In genomic region chr6:27495386-27496135, GRCh38 we compare ENCODE assay signal across 2 cellular contexts.
A peak's percentile ranks its signal among the peaks of the same experiment; 100 is the strongest.
TF ChIP-seq lines count a peak whose summit lies in the region.

No MANE protein-coding gene starts in this region.

TF ChIP-seq in HEK293, 187 proteins besides CTCF, POLR2A, EP300 and RAD21 (continued from another document and continues in another):
- TF ChIP-seq ZSCAN4 (tag by site-specific recombination; IDR thresholded peaks at IDR 0.05) (peak; percentile 56), ZFP69B (tag by site-specific recombination; IDR thresholded peaks at IDR 0.05) (peak; percentile 74; the same call in 1 of the 2 replicates), ZNF596 (tag by site-specific recombination; IDR thresholded peaks at IDR 0.05) (peak; percentile 36; the same call in 1 of the 2 replicates), ZNF544 (tag by site-specific recombination; IDR thresholded peaks at IDR 0.05) (no peak), BCL11A (tag by site-specific recombination; IDR thresholded peaks at IDR 0.05; ENCODE audit: low read depth) (peak; percentile 70; the same call in 1 of the 2 replicates), HOXC10 (CRISPR knock-in tag; IDR thresholded peaks at IDR 0.05) (no peak), ZNF169 (tag by site-specific recombination; IDR thresholded peaks at IDR 0.05) (no peak), ZNF426 (tag by site-specific recombination; IDR thresholded peaks at IDR 0.05) (no peak), REPIN1 (tag by site-specific recombination; IDR thresholded peaks at IDR 0.05; ENCODE audit: low read depth) (peak; percentile 58; the same call in 1 of the 2 replicates), KLF16 (tag by site-specific recombination; IDR thresholded peaks at IDR 0.05) (no peak; the same call in 1 of the 2 replicates), ZNF777 (tag by site-specific recombination; IDR thresholded peaks at IDR 0.05; ENCODE audit: borderline replicate concordance) (no peak), PRDM4 (tag by site-specific recombination; IDR thresholded peaks at IDR 0.05) (peak; percentile 28; the same call in 1 of the 2 replicates), ZNF555 (tag by site-specific recombination; conservative IDR thresholded peaks at IDR 0.05) (no peak), ZNF202 (tag by site-specific recombination; IDR thresholded peaks at IDR 0.05; ENCODE audit: borderline replicate concordance) (no peak), ZNF621 (tag by site-specific recombination; IDR thresholded peaks at IDR 0.05) (no peak), ZNF292 (tag by site-specific recombination; IDR thresholded peaks at IDR 0.05; ENCODE audit: borderline replicate concordance, low read depth) (no peak), ZNF174 (tag by site-specific recombination; IDR thresholded peaks at IDR 0.05) (no peak), HIC1 (tag by site-specific recombination; IDR thresholded peaks at IDR 0.05) (peak; percentile 57; the same call in 1 of the 2 replicates), ZNF433 (tag by site-specific recombination; IDR thresholded peaks at IDR 0.05; ENCODE audit: low read depth) (no peak), ZNF221 (tag by site-specific recombination; IDR thresholded peaks at IDR 0.05; ENCODE audit: borderline replicate concordance) (peak; percentile 20; the same call in 1 of the 2 replicates), ZNF791 (tag by site-specific recombination; IDR thresholded peaks at IDR 0.05) (no peak), PRDM6 (tag by site-specific recombination; IDR thresholded peaks at IDR 0.05) (peak; percentile 75), ZFHX2 (tag by site-specific recombination; conservative IDR thresholded peaks at IDR 0.05) (no peak), ZNF571 (tag by site-specific recombination; IDR thresholded peaks at IDR 0.05) (no peak), ZNF423 (tag by site-specific recombination; IDR thresholded peaks at IDR 0.05) (no peak)

TF ChIP-seq in K562, 482 proteins besides CTCF, POLR2A, EP300 and RAD21 (continued from another document and continues in another):
- peak; percentile 95 for TF ChIP-seq MTA3 (IDR thresholded peaks at IDR 0.05; ENCODE audit: borderline replicate concordance)
- no peak for TF ChIP-seq ZC3H8 (IDR thresholded peaks at IDR 0.05)
- peak in 1 of 2 experiments; percentile 78 for TF ChIP-seq NCOA2 (IDR thresholded peaks at IDR 0.05; ENCODE audit: partially characterized antibody in 2 of 2)
- no peak for TF ChIP-seq ZZZ3 (IDR thresholded peaks at IDR 0.05)
- TF ChIP-seq HOXB6 (CRISPR knock-in tag; IDR thresholded peaks at IDR 0.05; ENCODE audit: borderline replicate concordance): no peak
- TF ChIP-seq ZNF24 (IDR thresholded peaks at IDR 0.05): peak; percentile 88
- 0 out of 2 replicates have a peak, but pooled peaks have one; percentile 60 for TF ChIP-seq SREBF2 (CRISPR knock-in tag; IDR thresholded peaks at IDR 0.05)
- peak; percentile 99 for TF ChIP-seq GTF3C2 (IDR thresholded peaks at IDR 0.05; ENCODE audit: borderline replicate concordance, extremely low read depth, insufficient read length)
- no peak for TF ChIP-seq NR0B1 (IDR thresholded peaks at IDR 0.05; ENCODE audit: partially characterized antibody)
- TF ChIP-seq CHD4 (IDR thresholded peaks at IDR 0.05; ENCODE audit: insufficient read depth, insufficient replicate concordance, low read depth, low read length, poor library complexity, severe bottlenecking): no peak
- TF ChIP-seq TCF15 (CRISPR knock-in tag; IDR thresholded peaks at IDR 0.05): no peak
- peak; percentile 56; the same call in 1 of the 2 replicates for TF ChIP-seq STAT6 (CRISPR knock-in tag; IDR thresholded peaks at IDR 0.05)
- TF ChIP-seq FOXO4 (CRISPR knock-in tag; IDR thresholded peaks at IDR 0.05): no peak
- TF ChIP-seq DDX20 (tag; IDR thresholded peaks at IDR 0.05; ENCODE audit: low read depth): no peak
- TF ChIP-seq POLR2G (IDR thresholded peaks at IDR 0.05; ENCODE audit: low read depth, low read length): peak; percentile 57; the same call in 1 of the 2 replicates
- TF ChIP-seq GABPA (tag; conservative IDR thresholded peaks at IDR 0.05; ENCODE audit: low read depth): no peak
- TF ChIP-seq SAFB2 (IDR thresholded peaks at IDR 0.05; ENCODE audit: borderline replicate concordance, low read depth, low read length, severe bottlenecking): no peak
- TF ChIP-seq AFF1 (IDR thresholded peaks at IDR 0.05; ENCODE audit: low read depth in 1 of 2, partially characterized antibody in 2 of 2): peak; percentile 54 to 85
- TF ChIP-seq ZKSCAN3 (CRISPR knock-in tag; IDR thresholded peaks at IDR 0.05): no peak
- TF ChIP-seq MAX (CRISPR knock-in tag; IDR thresholded peaks at IDR 0.05): no peak
- no peak for TF ChIP-seq SNIP1 (IDR thresholded peaks at IDR 0.05; ENCODE audit: low read depth)
- no peak for TF ChIP-seq ZSCAN32 (CRISPR knock-in tag; IDR thresholded peaks at IDR 0.05)
- peak; percentile 82; the same call in 1 of the 2 replicates for TF ChIP-seq KAT7 (CRISPR knock-in tag; IDR thresholded peaks at IDR 0.05; ENCODE audit: borderline replicate concordance)
- no peak for TF ChIP-seq ZNF347 (CRISPR knock-in tag; IDR thresholded peaks at IDR 0.05; ENCODE audit: low read depth)
- TF ChIP-seq ESRRB (CRISPR knock-in tag; IDR thresholded peaks at IDR 0.05; ENCODE audit: borderline replicate concordance): no peak
- no peak for TF ChIP-seq SREBF1 (IDR thresholded peaks at IDR 0.05; ENCODE audit: borderline replicate concordance, low read depth, low read length)
- TF ChIP-seq RNF2 (IDR thresholded peaks at IDR 0.05): peak; percentile 59; the same call in 1 of the 2 replicates
- no peak for TF ChIP-seq ERF (CRISPR knock-in tag; IDR thresholded peaks at IDR 0.05)
- peak; percentile 65 for TF ChIP-seq SMC3 (conservative IDR thresholded peaks at IDR 0.05; ENCODE audit: insufficient read depth, low read depth, low read length)
- no peak for TF ChIP-seq NFE2L1 (tag; IDR thresholded peaks at IDR 0.05; ENCODE audit: borderline replicate concordance, low read depth)
- 0 out of 2 replicates have a peak, but pooled peaks have one; percentile 4 for TF ChIP-seq HIVEP1 (CRISPR knock-in tag; IDR thresholded peaks at IDR 0.05)
- TF ChIP-seq SMARCE1 (IDR thresholded peaks at IDR 0.05): 0 out of 2 replicates have a peak, but pooled peaks have one; percentile 19
- peak; percentile 78; the same call in 1 of the 2 replicates for TF ChIP-seq ZBTB5 (IDR thresholded peaks at IDR 0.05)
- TF ChIP-seq DMBX1 (CRISPR knock-in tag; IDR thresholded peaks at IDR 0.05; ENCODE audit: borderline replicate concordance): no peak
- no peak for TF ChIP-seq THAP7 (CRISPR knock-in tag; IDR thresholded peaks at IDR 0.05)
- peak; percentile 83 for TF ChIP-seq RB1 (IDR thresholded peaks at IDR 0.05; ENCODE audit: low read depth)
